Comparison of ENCODE assay signal across 14 cellular contexts in genomic region chr13:76872686-76873085, GRCh38. TPM values are rescaled to one million over a fixed set of nuclear protein-coding genes. Genes with fewer than 3 reads are reported as not detected.
A peak's percentile ranks its signal among the peaks of the same experiment; 100 is the strongest.
DNase-seq lines count a peak whose midpoint lies in the region; FAIRE-seq and TF ChIP-seq lines count a peak whose summit lies in the region.
"Had no signal": no experiment of that assay in that cellular context is flagged by ENCODE, and none has a peak within 500 bp of the region (broad histone marks: within the 10 kb centered on the region; RNA-seq: fewer than 3 reads in every experiment).

No MANE protein-coding gene starts in this region.

- peak overlapping the region; percentile 37 for H3K4me2 ChIP-seq in smooth muscle cell
- H3K4me2 ChIP-seq in mesendoderm (ENCODE audit: low read length), result no peak overlapping the region

- no peak for FAIRE-seq in kidney (lab: Jason Lieb, UNC)
- FAIRE-seq: GM12878, H1 had no signal

- no peak overlapping the region for H2AFZ ChIP-seq in smooth muscle cell (ENCODE audit: low read depth)

- no peaks in the 10 kb centered on the region for H4K20me1 ChIP-seq in smooth muscle cell (ENCODE audit: low read depth)

- no peaks in the 10 kb centered on the region for H3K36me3 ChIP-seq in smooth muscle cell (ENCODE audit: low read depth)
- no peaks in the 10 kb centered on the region for H3K36me3 ChIP-seq in kidney (ENCODE audit: control insufficient read depth in 1 of 2, insufficient read depth in 2 of 2, low read length in 2 of 2)
- H3K36me3 ChIP-seq in mesendoderm (ENCODE audit: control insufficient read depth, insufficient read depth, low read length), result no peaks in the 10 kb centered on the region
- H3K36me3 ChIP-seq: HAP-1 had no signal

- H3K23ac ChIP-seq in mesendoderm (ENCODE audit: low read length), result no peak overlapping the region

- intact Hi-C loops in kidney (cut with DNase I), result no loop called here

- no peak overlapping the region for H3K56ac ChIP-seq in mesendoderm (ENCODE audit: low read length)

- H2BK5ac ChIP-seq in mesendoderm (ENCODE audit: low read length), result no peak overlapping the region

- H3K4me3 ChIP-seq in smooth muscle cell, result no peak overlapping the region
- H3K4me3 ChIP-seq in kidney (ENCODE audit: low read length in 2 of 2), result no peak overlapping the region
- H3K4me3 ChIP-seq in mesendoderm (ENCODE audit: low read length), result no peak overlapping the region
- H3K4me3 ChIP-seq: GM12878, HAP-1 had no signal

- H2BK120ac ChIP-seq in mesendoderm (ENCODE audit: low read depth, low read length), result no peak overlapping the region

- H3K27me3 ChIP-seq in smooth muscle cell (ENCODE audit: low read depth) (no peaks in the 10 kb centered on the region), mesendoderm (ENCODE audit: insufficient read depth, low read length, poor library complexity) (no peaks in the 10 kb centered on the region)

- 17% methylated on average over 2 of the region's 2 CpGs for WGBS in smooth muscle cell (ENCODE audit: low lambda C conversion rate)
- WGBS in mesendoderm (ENCODE audit: extremely low coverage, insufficient coverage, low lambda C conversion rate), result no CpG with 5 or more reads among the region's 2 CpGs

- H3K18ac ChIP-seq in mesendoderm (ENCODE audit: low read length), result no peak overlapping the region

- H3K27ac ChIP-seq in smooth muscle cell (ENCODE audit: low read depth), result no peak overlapping the region
- no peak overlapping the region for H3K27ac ChIP-seq in kidney (ENCODE audit: low read depth in 2 of 2, low read length in 2 of 2)
- H3K27ac ChIP-seq in mesendoderm (ENCODE audit: low read depth, low read length), result no peak overlapping the region
- H3K27ac ChIP-seq: 22Rv1 had no signal

- H2BK15ac ChIP-seq in mesendoderm (replicated peaks; ENCODE audit: low read depth), result no peak overlapping the region

- TF ChIP-seq CTCF in smooth muscle cell (IDR thresholded peaks at IDR 0.05; ENCODE audit: borderline replicate concordance, insufficient read depth, poor library complexity, severe bottlenecking) (no peak), kidney (IDR thresholded peaks at IDR 0.05; ENCODE audit: borderline replicate concordance, extremely low read depth, insufficient read depth) (no peak)

- H3F3A ChIP-seq in smooth muscle cell (ENCODE audit: low read depth), result no peaks in the 10 kb centered on the region

- H3K4ac ChIP-seq in mesendoderm (ENCODE audit: low read depth, low read length), result no peak overlapping the region

- no peaks in the 10 kb centered on the region for H3K9me3 ChIP-seq in smooth muscle cell (replicated peaks; ENCODE audit: low read depth)
- no peaks in the 10 kb centered on the region for H3K9me3 ChIP-seq in kidney (ENCODE audit: control insufficient read depth in 1 of 2, low read length in 2 of 2)
- H3K9me3 ChIP-seq: Caco-2, HAP-1 had no signal

- DNase-seq in DMS53 (lab: John Stamatoyannopoulos, UW), result peak; percentile 14
- DNase-seq in DMS53 treated with DMSO at 0.1 percent for 48 hours (lab: John Stamatoyannopoulos, UW; ENCODE audit: unreplicated experiment), result no peak
- DNase-seq in RPMI7951 (ENCODE audit: low read depth), result peak; percentile 35
- peak; percentile 24 for DNase-seq in iris pigment epithelial cell (ENCODE audit: low read depth)
- DNase-seq in smooth muscle cell (lab: John Stamatoyannopoulos, UW; ENCODE audit: unreplicated experiment), result no peak
- DNase-seq in kidney, result no peak
- no peak for DNase-seq in mesendoderm
- no peak for DNase-seq in UCSD-AML1 (lab: John Stamatoyannopoulos, UW; ENCODE audit: unreplicated experiment)
- DNase-seq: Caco-2; CD8-positive, alpha-beta memory T cell had no signal

- H3K79me2 ChIP-seq in smooth muscle cell (ENCODE audit: low read depth), result no peaks in the 10 kb centered on the region
- H3K79me2 ChIP-seq in mesendoderm (ENCODE audit: control insufficient read depth, insufficient read depth, low read length), result no peaks in the 10 kb centered on the region

- no peak overlapping the region for H2AK5ac ChIP-seq in mesendoderm (ENCODE audit: low read length)

- no peaks in the 10 kb centered on the region for H3K4me1 ChIP-seq in smooth muscle cell (ENCODE audit: low read depth)
- no peaks in the 10 kb centered on the region for H3K4me1 ChIP-seq in kidney (ENCODE audit: control insufficient read depth in 1 of 2, insufficient read depth in 1 of 2, low read depth in 1 of 2, low read length in 2 of 2)
- H3K4me1 ChIP-seq in mesendoderm (ENCODE audit: control insufficient read depth, low read depth, low read length), result no peaks in the 10 kb centered on the region
- H3K4me1 ChIP-seq: Caco-2, HAP-1 had no signal

- H3K79me1 ChIP-seq in mesendoderm (ENCODE audit: low read length), result no peaks in the 10 kb centered on the region

- H4K5ac ChIP-seq in mesendoderm (ENCODE audit: low read length), result no peak overlapping the region

- H3K9ac ChIP-seq in smooth muscle cell (ENCODE audit: low read depth) (no peak overlapping the region), kidney (ENCODE audit: low read length in 2 of 2) (no peak overlapping the region), mesendoderm (ENCODE audit: low read length) (no peak overlapping the region)

- no peak overlapping the region for H4K8ac ChIP-seq in mesendoderm (ENCODE audit: low read depth, low read length)

RNA-seq across cellular contexts. Expression of gene KCTD12, which starts 13.5 kb away (rescaled TPM):
- total RNA-seq in RPMI7951 (2014; rRNA removed; shearing (Covaris generic)), result 16.2 and 18.5 TPM in 2 replicates
- 311 and 363 TPM in 2 replicates for total RNA-seq in smooth muscle cell
- 42.5 and 48.5 TPM in 2 replicates for polyA plus RNA-seq in smooth muscle cell
- total RNA-seq in kidney, result 132 TPM
- 18.0 TPM for polyA plus RNA-seq in kidney (ENCODE audit: insufficient read depth, low read depth, low replicate concordance)
- 3.4 TPM for polyA plus RNA-seq in mesendoderm (2013, experiment 1 of 2)
- polyA plus RNA-seq in mesendoderm (2013, experiment 2 of 2), result 3.6 TPM

Comparison
In these comparisons a context has a peak if more than half of its experiments do, and no peak if none do; other contexts are left out.
1. DNase-seq: peak in DMS53 (single experiment), RPMI7951 (single experiment) and iris pigment epithelial cell (single experiment); none in DMS53 treated with DMSO at 0.1 percent for 48 hours (single experiment), smooth muscle cell (single experiment), kidney (single experiment), mesendoderm (single experiment) and UCSD-AML1 (single experiment).